16 cellular contexts compared by ENCODE assay signal in the genomic region with DNA sequence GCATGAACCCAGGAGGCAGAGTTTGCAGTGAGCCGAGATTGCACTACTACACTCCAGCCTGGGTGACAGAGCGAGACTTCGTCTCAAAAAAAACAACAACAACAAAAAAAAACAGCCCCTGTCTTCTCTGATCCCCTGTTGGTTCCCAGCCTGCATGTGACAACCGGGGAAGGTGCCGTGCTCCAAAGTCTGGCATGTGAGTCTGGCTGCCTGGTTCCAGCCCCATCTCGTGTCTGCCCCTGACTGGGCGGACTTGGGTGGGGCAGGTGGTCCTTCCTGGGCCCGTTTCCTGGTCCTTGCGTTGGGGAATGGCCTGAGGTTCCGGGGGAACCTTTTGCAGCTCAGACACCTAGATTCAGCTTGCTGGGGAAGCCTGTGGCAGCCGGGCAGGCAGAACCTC. TPM values are rescaled to one million over a fixed set of nuclear protein-coding genes. Genes with fewer than 3 reads are reported as not detected.
DNase-seq lines count a peak whose midpoint lies in the region; ATAC-seq and TF ChIP-seq lines count a peak whose summit lies in the region.
"Had no signal": no experiment of that assay in that cellular context is flagged by ENCODE, and none has a peak within 500 bp of the region (broad histone marks: within the 10 kb centered on the region; RNA-seq: fewer than 3 reads in every experiment).

No MANE protein-coding gene starts in this region.

- CTCF ChIA-PET in activated B cell treated with CpG ODN at 0.5 μM for 24 hours (lab: Charles Lee): interaction anchor here (1.9 to 3.3 kb wide), 2 partner anchors 43 to 51 kb away, joined by 5 to 18 read pairs; a partner anchor contains a TSS

- peak overlapping the region; percentile 44 for H3K27ac Mint-ChIP-seq in activated T-cell treated with anti-CD3 and anti-CD28 coated beads, Interleukin-2, amount 50 U/mL, for 24 hours
- H3K27ac Mint-ChIP-seq in activated T-cell treated with anti-CD3 and anti-CD28 coated beads, Interleukin-2, amount 50 U/mL, for 72 hours: no peak overlapping the region
- H3K27ac Mint-ChIP-seq in activated B cell treated with CpG ODN at 0.5 μM for 24 hours: peak overlapping the region; percentile 78
- H3K27ac Mint-ChIP-seq in stimulated activated naive B cell treated with anti-CD40 and anti-IgM and Interleukin-4, amounts not matched to agents 10 μg/mL and 1 μg/mL and 100 μg/mL, for 72 hours: peak overlapping the region; percentile 89
- H3K27ac Mint-ChIP-seq in activated naive CD8-positive, alpha-beta T cell treated with anti-CD3 and anti-CD28 coated beads, Interleukin-2, amount 50 U/mL, for 24 hours: no peak overlapping the region

- H3K4me1 Mint-ChIP-seq in activated T-cell treated with anti-CD3 and anti-CD28 coated beads, Interleukin-2, amount 50 U/mL, for 24 hours (ENCODE audit: low read depth): peaks cover 32% of the 10 kb centered on the region
- peaks cover 9% of the 10 kb centered on the region for H3K4me1 Mint-ChIP-seq in activated T-cell treated with anti-CD3 and anti-CD28 coated beads, Interleukin-2, amount 50 U/mL, for 72 hours (ENCODE audit: low read depth)
- H3K4me1 Mint-ChIP-seq in activated B cell treated with CpG ODN at 0.5 μM for 24 hours: peaks cover 60% of the 10 kb centered on the region
- peaks cover 32 to 61% of the 10 kb centered on the region in 2 donors for H3K4me1 Mint-ChIP-seq in stimulated activated naive B cell treated with anti-CD40 and anti-IgM and Interleukin-4, amounts not matched to agents 10 μg/mL and 1 μg/mL and 100 μg/mL, for 72 hours
- H3K4me1 Mint-ChIP-seq in activated naive CD8-positive, alpha-beta T cell treated with anti-CD3 and anti-CD28 coated beads, Interleukin-2, amount 50 U/mL, for 24 hours: peaks cover 18% of the 10 kb centered on the region

- no peaks in the 10 kb centered on the region for H3K27me3 ChIP-seq in layer of hippocampus (ENCODE audit: control insufficient read depth, insufficient read depth, low read length)
- H3K27me3 ChIP-seq: ovary, SJCRH30 had no signal

- intact Hi-C loops in activated B cell treated with CpG ODN at 0.5 μM for 24 hours (cut with micrococcal nuclease): no loop called here

- no peak overlapping the region for H3K4me3 Mint-ChIP-seq in activated T-cell treated with anti-CD3 and anti-CD28 coated beads, Interleukin-2, amount 50 U/mL, for 24 hours
- H3K4me3 Mint-ChIP-seq in activated T-cell treated with anti-CD3 and anti-CD28 coated beads, Interleukin-2, amount 50 U/mL, for 72 hours: no peak overlapping the region
- no peak overlapping the region for H3K4me3 Mint-ChIP-seq in activated B cell treated with CpG ODN at 0.5 μM for 24 hours
- H3K4me3 Mint-ChIP-seq in stimulated activated naive B cell treated with anti-CD40 and anti-IgM and Interleukin-4, amounts not matched to agents 10 μg/mL and 1 μg/mL and 100 μg/mL, for 72 hours: no peak overlapping the region
- no peak overlapping the region for H3K4me3 Mint-ChIP-seq in activated naive CD8-positive, alpha-beta T cell treated with anti-CD3 and anti-CD28 coated beads, Interleukin-2, amount 50 U/mL, for 24 hours
- H3K4me3 Mint-ChIP-seq: CD8-positive, alpha-beta memory T cell had no signal

- DNase-seq in activated T-cell treated with anti-CD3 and anti-CD28 coated beads, Interleukin-2, amount 50 U/mL, for 24 hours: no peak
- DNase-seq in activated T-cell treated with anti-CD3 and anti-CD28 coated beads, Interleukin-2, amount 50 U/mL, for 72 hours: no peak
- DNase-seq in activated B cell treated with CpG ODN at 0.5 μM for 24 hours: no peak
- no peak for DNase-seq in stimulated activated naive B cell treated with anti-CD40 and anti-IgM and Interleukin-4, amounts not matched to agents 10 μg/mL and 1 μg/mL and 100 μg/mL, for 72 hours
- DNase-seq in activated CD4-positive, CD25-positive, alpha-beta regulatory T cell (lab: John Stamatoyannopoulos, UW): no peak
- no peak for DNase-seq in dedifferentiated amniotic fluid mesenchymal stem cell (ENCODE audit: extremely low spot score)
- DNase-seq in activated naive CD8-positive, alpha-beta T cell treated with anti-CD3 and anti-CD28 coated beads, Interleukin-2, amount 50 U/mL, for 24 hours: no peak
- DNase-seq: activated CD4-positive, alpha-beta T cell treated with anti-CD3 and anti-CD28 coated beads, Interleukin-2, amount 50 U/mL, for 4 hours; CD8-positive, alpha-beta memory T cell; head of caudate nucleus; NCI-H2029; NCI-H510A treated with DMSO at 0.1 percent for 48 hours; ovary; SJCRH30; small intestine had no signal

- no peak for TF ChIP-seq CTCF in activated B cell treated with CpG ODN at 0.5 μM for 24 hours (IDR thresholded peaks at IDR 0.05)

- POLR2A ChIA-PET in activated B cell treated with CpG ODN at 0.5 μM for 24 hours (lab: Charles Lee): interaction anchor here (0.6 to 1.7 kb wide), 5 partner anchors 9 to 457 kb away, joined by 3 to 6 read pairs (median 3); a partner anchor contains a TSS

- peak overlapping the region; percentile 75 for H3K27ac ChIP-seq in layer of hippocampus (ENCODE audit: low read depth, low read length)
- H3K27ac ChIP-seq: SJCRH30 had no signal

- peaks cover 60% of the 10 kb centered on the region for H3K36me3 Mint-ChIP-seq in activated T-cell treated with anti-CD3 and anti-CD28 coated beads, Interleukin-2, amount 50 U/mL, for 24 hours (ENCODE audit: low read depth)
- peaks cover 0 to 3% of the 10 kb centered on the region in 2 donors for H3K36me3 Mint-ChIP-seq in activated T-cell treated with anti-CD3 and anti-CD28 coated beads, Interleukin-2, amount 50 U/mL, for 72 hours (ENCODE audit: insufficient read depth in 2 of 2)
- peaks cover 43% of the 10 kb centered on the region for H3K36me3 Mint-ChIP-seq in activated B cell treated with CpG ODN at 0.5 μM for 24 hours (ENCODE audit: low read depth)
- H3K36me3 Mint-ChIP-seq in stimulated activated naive B cell treated with anti-CD40 and anti-IgM and Interleukin-4, amounts not matched to agents 10 μg/mL and 1 μg/mL and 100 μg/mL, for 72 hours: peaks cover 52 to 53% of the 10 kb centered on the region in 2 donors
- H3K36me3 Mint-ChIP-seq in activated naive CD8-positive, alpha-beta T cell treated with anti-CD3 and anti-CD28 coated beads, Interleukin-2, amount 50 U/mL, for 24 hours (ENCODE audit: low read depth): peaks cover 13% of the 10 kb centered on the region

- H3K27me3 Mint-ChIP-seq in activated T-cell treated with anti-CD3 and anti-CD28 coated beads, Interleukin-2, amount 50 U/mL, for 24 hours: no peaks in the 10 kb centered on the region
- no peaks in the 10 kb centered on the region for H3K27me3 Mint-ChIP-seq in activated T-cell treated with anti-CD3 and anti-CD28 coated beads, Interleukin-2, amount 50 U/mL, for 72 hours (ENCODE audit: low read depth)
- H3K27me3 Mint-ChIP-seq in activated B cell treated with CpG ODN at 0.5 μM for 24 hours: no peaks in the 10 kb centered on the region
- H3K27me3 Mint-ChIP-seq in stimulated activated naive B cell treated with anti-CD40 and anti-IgM and Interleukin-4, amounts not matched to agents 10 μg/mL and 1 μg/mL and 100 μg/mL, for 72 hours: no peaks in the 10 kb centered on the region
- no peaks in the 10 kb centered on the region for H3K27me3 Mint-ChIP-seq in activated naive CD8-positive, alpha-beta T cell treated with anti-CD3 and anti-CD28 coated beads, Interleukin-2, amount 50 U/mL, for 24 hours
- H3K27me3 Mint-ChIP-seq: CD8-positive, alpha-beta memory T cell had no signal

- no peaks in the 10 kb centered on the region for H3K9me3 Mint-ChIP-seq in activated T-cell treated with anti-CD3 and anti-CD28 coated beads, Interleukin-2, amount 50 U/mL, for 24 hours
- no peaks in the 10 kb centered on the region for H3K9me3 Mint-ChIP-seq in activated T-cell treated with anti-CD3 and anti-CD28 coated beads, Interleukin-2, amount 50 U/mL, for 72 hours
- H3K9me3 Mint-ChIP-seq in activated B cell treated with CpG ODN at 0.5 μM for 24 hours: no peaks in the 10 kb centered on the region
- H3K9me3 Mint-ChIP-seq in stimulated activated naive B cell treated with anti-CD40 and anti-IgM and Interleukin-4, amounts not matched to agents 10 μg/mL and 1 μg/mL and 100 μg/mL, for 72 hours: peaks cover 3 to 4% of the 10 kb centered on the region in 2 donors
- H3K9me3 Mint-ChIP-seq in activated naive CD8-positive, alpha-beta T cell treated with anti-CD3 and anti-CD28 coated beads, Interleukin-2, amount 50 U/mL, for 24 hours: no peaks in the 10 kb centered on the region
- H3K9me3 Mint-ChIP-seq: CD8-positive, alpha-beta memory T cell had no signal

- ATAC-seq in activated T-cell treated with anti-CD3 and anti-CD28 coated beads, Interleukin-2, amount 50 U/mL, for 72 hours (replicated peaks in 1 of 2): no peak
- no peak for ATAC-seq in activated B cell treated with CpG ODN at 0.5 μM for 24 hours (ENCODE audit: low read depth)
- ATAC-seq in stimulated activated naive B cell treated with anti-CD40 and anti-IgM and Interleukin-4, amounts not matched to agents 10 μg/mL and 1 μg/mL and 100 μg/mL, for 72 hours (replicated peaks): no peak
- ATAC-seq in activated naive CD8-positive, alpha-beta T cell treated with anti-CD3 and anti-CD28 coated beads, Interleukin-2, amount 50 U/mL, for 24 hours: no peak

RNA-seq across cellular contexts. Expression of a gene that starts 50.5 kb away (rescaled TPM):
- total RNA-seq in activated T-cell treated with anti-CD3 and anti-CD28 coated beads, Interleukin-2, amount 50 U/mL, for 72 hours: 100 to 1,000 TPM; 241 to 266 TPM
- total RNA-seq in activated B cell treated with CpG ODN at 0.5 μM for 24 hours: 220 and 257 TPM in 2 replicates

Comparison
In these comparisons a context has a peak if more than half of its experiments do, and no peak if none do; other contexts are left out.
1. H3K27ac Mint-ChIP-seq: peak in activated T-cell treated with anti-CD3 and anti-CD28 coated beads, Interleukin-2, amount 50 U/mL, for 24 hours (single experiment), activated B cell treated with CpG ODN at 0.5 μM for 24 hours (single experiment) and stimulated activated naive B cell treated with anti-CD40 and anti-IgM and Interleukin-4, amounts not matched to agents 10 μg/mL and 1 μg/mL and 100 μg/mL, for 72 hours (single experiment); none in activated T-cell treated with anti-CD3 and anti-CD28 coated beads, Interleukin-2, amount 50 U/mL, for 72 hours (single experiment) and activated naive CD8-positive, alpha-beta T cell treated with anti-CD3 and anti-CD28 coated beads, Interleukin-2, amount 50 U/mL, for 24 hours (single experiment).